1 cellular context compared by ENCODE assay signal in the genomic region with DNA sequence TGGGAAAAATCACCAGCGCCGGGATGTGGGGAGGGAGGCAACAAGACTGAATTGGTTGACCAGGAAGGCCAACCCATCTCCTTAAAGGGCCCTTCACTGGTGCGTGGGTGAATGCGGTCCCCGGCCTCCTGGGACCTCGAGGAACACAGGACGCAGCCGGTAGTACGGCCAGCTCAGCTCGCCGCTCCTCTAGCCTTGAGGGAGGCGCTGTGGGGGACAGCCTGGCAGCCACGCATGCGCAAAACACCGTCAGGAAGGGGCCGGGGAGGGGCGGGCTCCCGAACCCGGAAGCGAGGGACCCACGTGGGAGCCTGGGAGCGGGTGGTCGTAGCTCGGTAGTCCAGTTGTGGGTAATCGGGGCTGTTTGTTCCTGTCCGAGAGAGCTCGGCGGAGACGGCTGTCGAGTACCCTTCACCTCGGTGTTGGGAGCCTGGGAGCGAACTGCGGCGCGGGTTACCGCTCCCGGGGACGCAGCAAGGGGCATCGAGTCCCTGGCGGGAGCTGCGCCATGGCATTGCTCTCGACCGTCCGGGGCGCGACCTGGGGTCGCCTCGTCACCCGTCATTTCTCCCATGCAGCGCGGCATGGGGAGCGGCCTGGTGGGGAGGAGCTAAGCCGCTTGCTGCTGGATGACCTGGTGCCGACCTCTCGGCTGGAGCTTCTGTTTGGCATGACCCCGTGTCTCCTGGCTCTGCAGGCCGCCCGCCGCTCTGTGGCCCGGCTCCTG.
TF ChIP-seq lines count a peak whose summit lies in the region.

A gene with protein sequence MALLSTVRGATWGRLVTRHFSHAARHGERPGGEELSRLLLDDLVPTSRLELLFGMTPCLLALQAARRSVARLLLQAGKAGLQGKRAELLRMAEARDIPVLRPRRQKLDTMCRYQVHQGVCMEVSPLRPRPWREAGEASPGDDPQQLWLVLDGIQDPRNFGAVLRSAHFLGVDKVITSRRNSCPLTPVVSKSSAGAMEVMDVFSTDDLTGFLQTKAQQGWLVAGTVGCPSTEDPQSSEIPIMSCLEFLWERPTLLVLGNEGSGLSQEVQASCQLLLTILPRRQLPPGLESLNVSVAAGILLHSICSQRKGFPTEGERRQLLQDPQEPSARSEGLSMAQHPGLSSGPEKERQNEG (plus strand): TSS at position 281 of the 727 bp plus-strand sequence. CDS start 228 bp downstream, at position 509.

TF ChIP-seq in GM12878, 131 proteins besides CTCF, POLR2A, EP300 and RAD21 (continued from another document and continues in another):
- TF ChIP-seq, protein P1, sequence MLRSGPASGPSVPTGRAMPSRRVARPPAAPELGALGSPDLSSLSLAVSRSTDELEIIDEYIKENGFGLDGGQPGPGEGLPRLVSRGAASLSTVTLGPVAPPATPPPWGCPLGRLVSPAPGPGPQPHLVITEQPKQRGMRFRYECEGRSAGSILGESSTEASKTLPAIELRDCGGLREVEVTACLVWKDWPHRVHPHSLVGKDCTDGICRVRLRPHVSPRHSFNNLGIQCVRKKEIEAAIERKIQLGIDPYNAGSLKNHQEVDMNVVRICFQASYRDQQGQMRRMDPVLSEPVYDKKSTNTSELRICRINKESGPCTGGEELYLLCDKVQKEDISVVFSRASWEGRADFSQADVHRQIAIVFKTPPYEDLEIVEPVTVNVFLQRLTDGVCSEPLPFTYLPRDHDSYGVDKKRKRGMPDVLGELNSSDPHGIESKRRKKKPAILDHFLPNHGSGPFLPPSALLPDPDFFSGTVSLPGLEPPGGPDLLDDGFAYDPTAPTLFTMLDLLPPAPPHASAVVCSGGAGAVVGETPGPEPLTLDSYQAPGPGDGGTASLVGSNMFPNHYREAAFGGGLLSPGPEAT (IDR thresholded peaks at IDR 0.05; ENCODE audit: low read depth): 0 out of 2 replicates have a peak, but pooled peaks have one; percentile 46
- TF ChIP-seq EED (IDR thresholded peaks at IDR 0.05; ENCODE audit: low read depth): 0 out of 2 replicates have a peak, but pooled peaks have one; percentile 65
- TF ChIP-seq SMAD5 (IDR thresholded peaks at IDR 0.05; ENCODE audit: low read depth): peak; percentile 75; the same call in 1 of the 2 replicates
- TF ChIP-seq, protein P2, sequence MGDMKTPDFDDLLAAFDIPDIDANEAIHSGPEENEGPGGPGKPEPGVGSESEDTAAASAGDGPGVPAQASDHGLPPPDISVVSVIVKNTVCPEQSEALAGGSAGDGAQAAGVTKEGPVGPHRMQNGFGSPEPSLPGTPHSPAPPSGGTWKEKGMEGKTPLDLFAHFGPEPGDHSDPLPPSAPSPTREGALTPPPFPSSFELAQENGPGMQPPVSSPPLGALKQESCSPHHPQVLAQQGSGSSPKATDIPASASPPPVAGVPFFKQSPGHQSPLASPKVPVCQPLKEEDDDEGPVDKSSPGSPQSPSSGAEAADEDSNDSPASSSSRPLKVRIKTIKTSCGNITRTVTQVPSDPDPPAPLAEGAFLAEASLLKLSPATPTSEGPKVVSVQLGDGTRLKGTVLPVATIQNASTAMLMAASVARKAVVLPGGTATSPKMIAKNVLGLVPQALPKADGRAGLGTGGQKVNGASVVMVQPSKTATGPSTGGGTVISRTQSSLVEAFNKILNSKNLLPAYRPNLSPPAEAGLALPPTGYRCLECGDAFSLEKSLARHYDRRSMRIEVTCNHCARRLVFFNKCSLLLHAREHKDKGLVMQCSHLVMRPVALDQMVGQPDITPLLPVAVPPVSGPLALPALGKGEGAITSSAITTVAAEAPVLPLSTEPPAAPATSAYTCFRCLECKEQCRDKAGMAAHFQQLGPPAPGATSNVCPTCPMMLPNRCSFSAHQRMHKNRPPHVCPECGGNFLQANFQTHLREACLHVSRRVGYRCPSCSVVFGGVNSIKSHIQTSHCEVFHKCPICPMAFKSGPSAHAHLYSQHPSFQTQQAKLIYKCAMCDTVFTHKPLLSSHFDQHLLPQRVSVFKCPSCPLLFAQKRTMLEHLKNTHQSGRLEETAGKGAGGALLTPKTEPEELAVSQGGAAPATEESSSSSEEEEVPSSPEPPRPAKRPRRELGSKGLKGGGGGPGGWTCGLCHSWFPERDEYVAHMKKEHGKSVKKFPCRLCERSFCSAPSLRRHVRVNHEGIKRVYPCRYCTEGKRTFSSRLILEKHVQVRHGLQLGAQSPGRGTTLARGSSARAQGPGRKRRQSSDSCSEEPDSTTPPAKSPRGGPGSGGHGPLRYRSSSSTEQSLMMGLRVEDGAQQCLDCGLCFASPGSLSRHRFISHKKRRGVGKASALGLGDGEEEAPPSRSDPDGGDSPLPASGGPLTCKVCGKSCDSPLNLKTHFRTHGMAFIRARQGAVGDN (IDR thresholded peaks at IDR 0.05): peak; percentile 68; the same call in 1 of the 2 replicates
- TF ChIP-seq HSF1 (IDR thresholded peaks at IDR 0.05; ENCODE audit: low read depth, low read length): no peak
- no peak for TF ChIP-seq YBX1 (IDR thresholded peaks at IDR 0.05)
- no peak for TF ChIP-seq BACH1 (IDR thresholded peaks at IDR 0.05; ENCODE audit: borderline replicate concordance)
- TF ChIP-seq, protein P3, sequence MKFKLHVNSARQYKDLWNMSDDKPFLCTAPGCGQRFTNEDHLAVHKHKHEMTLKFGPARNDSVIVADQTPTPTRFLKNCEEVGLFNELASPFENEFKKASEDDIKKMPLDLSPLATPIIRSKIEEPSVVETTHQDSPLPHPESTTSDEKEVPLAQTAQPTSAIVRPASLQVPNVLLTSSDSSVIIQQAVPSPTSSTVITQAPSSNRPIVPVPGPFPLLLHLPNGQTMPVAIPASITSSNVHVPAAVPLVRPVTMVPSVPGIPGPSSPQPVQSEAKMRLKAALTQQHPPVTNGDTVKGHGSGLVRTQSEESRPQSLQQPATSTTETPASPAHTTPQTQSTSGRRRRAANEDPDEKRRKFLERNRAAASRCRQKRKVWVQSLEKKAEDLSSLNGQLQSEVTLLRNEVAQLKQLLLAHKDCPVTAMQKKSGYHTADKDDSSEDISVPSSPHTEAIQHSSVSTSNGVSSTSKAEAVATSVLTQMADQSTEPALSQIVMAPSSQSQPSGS (IDR thresholded peaks at IDR 0.05; ENCODE audit: low read length): no peak
- TF ChIP-seq WRNIP1 (IDR thresholded peaks at IDR 0.05; ENCODE audit: borderline replicate concordance, low read depth, low read length): no peak
- TF ChIP-seq MTA2 (IDR thresholded peaks at IDR 0.05; ENCODE audit: low read depth): peak; percentile 47; the same call in 1 of the 2 replicates
- TF ChIP-seq ZNF24 (IDR thresholded peaks at IDR 0.05): no peak
- no peak for TF ChIP-seq TCF3 (IDR thresholded peaks at IDR 0.05; ENCODE audit: borderline replicate concordance, insufficient read depth, low read depth, low read length)
- no peak; the same call in 1 of the 2 replicates for TF ChIP-seq CBFB (IDR thresholded peaks at IDR 0.05; ENCODE audit: low read depth)
- peak; percentile 77; the same call in 1 of the 3 replicates for TF ChIP-seq POU2F2 (IDR thresholded peaks at IDR 0.05; ENCODE audit: borderline replicate concordance, low read depth, low read length)
- no peak for TF ChIP-seq ASH2L (IDR thresholded peaks at IDR 0.05; ENCODE audit: borderline replicate concordance, low read depth)
- 0 out of 4 replicates have a peak, but pooled peaks of 1 of the 2 experiments have one; percentile 22 for TF ChIP-seq BHLHE40 (IDR thresholded peaks at IDR 0.05; ENCODE audit: borderline replicate concordance in 1 of 2, low read depth in 2 of 2, low read length in 1 of 2)
- no peak for TF ChIP-seq RELA (IDR thresholded peaks at IDR 0.05; ENCODE audit: borderline replicate concordance, partially characterized antibody)
- TF ChIP-seq YY1 (IDR thresholded peaks at IDR 0.05; ENCODE audit: low read depth, low read length): 0 out of 2 replicates have a peak, but pooled peaks have one; percentile 2
- no peak for TF ChIP-seq E2F4 (IDR thresholded peaks at IDR 0.05; ENCODE audit: low read depth, low read length)
- TF ChIP-seq SIN3A (IDR thresholded peaks at IDR 0.05; ENCODE audit: low read depth, low read length): peak; percentile 83; the same call in 1 of the 2 replicates
- peak; percentile 98 for TF ChIP-seq NKRF (conservative IDR thresholded peaks at IDR 0.05)
- TF ChIP-seq BCLAF1 (IDR thresholded peaks at IDR 0.05): no peak
- peak; percentile 86 for TF ChIP-seq E4F1 (IDR thresholded peaks at IDR 0.05; ENCODE audit: borderline replicate concordance, partially characterized antibody)
- no peak for TF ChIP-seq ZBTB33 (IDR thresholded peaks at IDR 0.05)
